12 cellular contexts compared by ENCODE assay signal in the genomic region with DNA sequence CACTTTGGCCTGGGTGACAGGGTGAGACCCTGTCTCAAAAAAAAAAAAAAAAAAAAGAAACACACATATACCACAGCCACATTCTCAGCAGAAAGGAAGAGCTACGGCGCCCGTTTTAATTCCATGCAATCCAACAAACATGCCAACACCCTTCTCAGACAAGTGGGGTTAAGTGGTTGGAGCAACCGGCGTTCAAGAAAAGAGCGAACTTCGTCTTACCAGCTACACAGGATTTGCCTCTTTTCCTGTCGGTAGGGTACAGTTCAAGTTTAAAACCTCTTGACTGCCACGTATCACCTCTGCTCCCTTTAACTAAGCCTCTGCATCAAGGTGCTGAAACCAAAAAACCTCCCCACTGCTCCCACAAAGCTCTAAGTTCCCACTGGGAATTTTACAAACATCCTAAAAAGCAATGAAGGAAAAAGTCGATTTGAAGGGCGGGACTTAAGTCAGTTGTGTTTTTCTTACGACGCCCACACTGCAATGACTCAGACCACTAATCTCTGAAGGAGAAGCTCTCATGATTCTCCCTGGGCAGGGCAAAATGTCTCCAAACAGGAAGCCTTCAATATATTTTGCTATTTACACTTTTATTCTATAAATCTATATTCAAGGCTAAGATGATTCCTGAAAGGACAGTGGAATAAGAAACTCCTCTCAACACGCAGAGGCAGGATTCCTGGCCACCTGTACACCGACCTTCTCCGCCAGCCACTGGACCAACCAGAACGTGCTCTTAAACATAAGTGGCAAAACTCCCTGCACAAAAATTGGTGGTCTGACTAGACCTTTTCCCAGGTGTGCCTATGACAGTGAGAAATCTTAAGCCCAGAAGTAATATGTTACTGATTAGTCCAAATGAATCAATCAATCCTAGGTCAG. TPM values are rescaled to one million over a fixed set of nuclear protein-coding genes. Genes with fewer than 3 reads are reported as not detected.
DNase-seq lines count a peak whose midpoint lies in the region; ATAC-seq and TF ChIP-seq lines count a peak whose summit lies in the region.
"Had no signal": no experiment of that assay in that cellular context is flagged by ENCODE, and none has a peak within 500 bp of the region (broad histone marks: within the 10 kb centered on the region; RNA-seq: fewer than 3 reads in every experiment).

No MANE protein-coding gene starts in this region.

- no peaks in the 10 kb centered on the region for H3K9me3 Mint-ChIP-seq in activated T-cell treated with anti-CD3 and anti-CD28 coated beads, Interleukin-2, amount 50 U/mL, for 72 hours

- H3K4me3 Mint-ChIP-seq in activated T-cell treated with anti-CD3 and anti-CD28 coated beads, Interleukin-2, amount 50 U/mL, for 72 hours = peak overlapping the region in 1 of 2 donors; percentile 5

- no peaks in the 10 kb centered on the region for H3K27me3 Mint-ChIP-seq in activated T-cell treated with anti-CD3 and anti-CD28 coated beads, Interleukin-2, amount 50 U/mL, for 72 hours (ENCODE audit: low read depth)

- no peak for DNase-seq in activated T-cell treated with anti-CD3 and anti-CD28 coated beads, Interleukin-2, amount 50 U/mL, for 72 hours
- DNase-seq in activated T-cell treated with anti-CD3 and anti-CD28 coated beads for 4 hours = no peak
- DNase-seq in adipocyte (ENCODE audit: low read depth) = peak; percentile 64
- peak; percentile 58 for DNase-seq in kidney epithelial cell (ENCODE audit: low read depth)
- DNase-seq in upper lobe of right lung = no peak
- no peak for DNase-seq in DMS79 (lab: John Stamatoyannopoulos, UW)
- DNase-seq: cerebellar nuclear complex, left ventricle myocardium inferior, NCI-H1694 treated with DMSO at 0.1 percent for 48 hours, T-helper 9 cell had no signal

- no peak for TF ChIP-seq CTCF in kidney epithelial cell (IDR thresholded peaks at IDR 0.05; ENCODE audit: insufficient read depth, low read length, poor library complexity, severe bottlenecking)
- no peak for TF ChIP-seq CTCF in upper lobe of right lung (IDR thresholded peaks at IDR 0.05)

- H3K9me3 ChIP-seq in adipocyte (ENCODE audit: control insufficient read depth, low read length) (no peaks in the 10 kb centered on the region), upper lobe of right lung (no peaks in the 10 kb centered on the region)
- H3K9me3 ChIP-seq: left ventricle myocardium inferior had no signal

- H3K4me1 ChIP-seq in adipocyte (ENCODE audit: control insufficient read depth, insufficient read depth, low read length) = peaks cover 9% of the 10 kb centered on the region
- H3K4me1 ChIP-seq in upper lobe of right lung = peaks cover 20% of the 10 kb centered on the region

- peak in 1 of 2 donors; percentile 41 for ATAC-seq in activated T-cell treated with anti-CD3 and anti-CD28 coated beads, Interleukin-2, amount 50 U/mL, for 72 hours (replicated peaks in 1 of 2)
- ATAC-seq in upper lobe of right lung (peak; percentile 63), HG03460 (IDR thresholded peaks at IDR 0.05; ENCODE audit: unreplicated experiment) (no peak), GM18873 (IDR thresholded peaks at IDR 0.05; ENCODE audit: low FRiP score, unreplicated experiment) (no peak)

- peak overlapping the region; percentile 74 for H3K27ac Mint-ChIP-seq in activated T-cell treated with anti-CD3 and anti-CD28 coated beads, Interleukin-2, amount 50 U/mL, for 72 hours

- H3K27me3 ChIP-seq in adipocyte (replicated peaks; ENCODE audit: control insufficient read depth, insufficient read depth, low read length) (no peaks in the 10 kb centered on the region), kidney epithelial cell (ENCODE audit: control insufficient read depth, insufficient read depth, low read length) (no peaks in the 10 kb centered on the region), upper lobe of right lung (no peaks in the 10 kb centered on the region)

- peaks cover 13 to 44% of the 10 kb centered on the region in 2 donors for H3K36me3 Mint-ChIP-seq in activated T-cell treated with anti-CD3 and anti-CD28 coated beads, Interleukin-2, amount 50 U/mL, for 72 hours (ENCODE audit: insufficient read depth in 2 of 2)

- H3K9ac ChIP-seq in adipocyte (ENCODE audit: low read length) = no peak overlapping the region

- intact Hi-C loops in upper lobe of right lung (cut with DNase I) = no loop called here

- H3K4me3 ChIP-seq in adipocyte (ENCODE audit: low read length) (peak overlapping the region; percentile 36), kidney epithelial cell (ENCODE audit: low read depth, low read length) (no peak overlapping the region), upper lobe of right lung (peak overlapping the region; percentile 3)
- H3K4me3 ChIP-seq: left ventricle myocardium inferior had no signal

- peak overlapping the region; percentile 80 for H3K27ac ChIP-seq in upper lobe of right lung
- H3K27ac ChIP-seq: left ventricle myocardium inferior had no signal

- H3K4me1 Mint-ChIP-seq in activated T-cell treated with anti-CD3 and anti-CD28 coated beads, Interleukin-2, amount 50 U/mL, for 72 hours (ENCODE audit: low read depth) = peaks cover 30% of the 10 kb centered on the region

- H3K36me3 ChIP-seq in adipocyte (ENCODE audit: control insufficient read depth, insufficient read depth, low read length, severe bottlenecking) = peaks cover 78% of the 10 kb centered on the region
- peaks cover 4% of the 10 kb centered on the region for H3K36me3 ChIP-seq in kidney epithelial cell (ENCODE audit: control insufficient read depth, insufficient read depth, low read length)
- H3K36me3 ChIP-seq in upper lobe of right lung = peaks cover 94% of the 10 kb centered on the region

RNA-seq across cellular contexts. Expression of a gene that starts 18.8 kb away (rescaled TPM):
- 100 to 1,000 TPM; 138 to 144 TPM for total RNA-seq in activated T-cell treated with anti-CD3 and anti-CD28 coated beads, Interleukin-2, amount 50 U/mL, for 72 hours
- total RNA-seq in kidney epithelial cell (45.7 and 53.2 TPM in 2 replicates), upper lobe of right lung (74.9 TPM)

RNA-seq across cellular contexts. Expression of a gene that starts 21.1 kb away (rescaled TPM):
- 10 to 100 TPM in 1 of 2 donors, 1 to 10 TPM in 1; 9.5 to 10.6 TPM for total RNA-seq in activated T-cell treated with anti-CD3 and anti-CD28 coated beads, Interleukin-2, amount 50 U/mL, for 72 hours
- 0.33 and 0.34 TPM in 2 replicates for total RNA-seq in kidney epithelial cell
- total RNA-seq in upper lobe of right lung = not detected
- total RNA-seq: left ventricle myocardium inferior had no signal

RNA-seq across cellular contexts. Expression of a gene that starts 25.5 kb away (rescaled TPM):
- 10 to 100 TPM in 1 of 2 donors, 1 to 10 TPM in 1; 9.1 to 10.3 TPM for total RNA-seq in activated T-cell treated with anti-CD3 and anti-CD28 coated beads, Interleukin-2, amount 50 U/mL, for 72 hours
- not detected in 2 replicates for total RNA-seq in kidney epithelial cell
- total RNA-seq in upper lobe of right lung = not detected
- total RNA-seq: left ventricle myocardium inferior had no signal

RNA-seq across cellular contexts. Expression of a gene that starts 26.4 kb away (rescaled TPM):
- total RNA-seq in activated T-cell treated with anti-CD3 and anti-CD28 coated beads, Interleukin-2, amount 50 U/mL, for 72 hours = under 1 TPM; 0.09 to 0.19 TPM
- total RNA-seq in kidney epithelial cell = 8.5 and 8.8 TPM in 2 replicates
- 46.8 TPM for total RNA-seq in upper lobe of right lung
- total RNA-seq: left ventricle myocardium inferior had no signal

RNA-seq across cellular contexts. Expression of a gene that starts 50.1 kb away (rescaled TPM):
- 10 to 100 TPM; 66.7 to 77.8 TPM for total RNA-seq in activated T-cell treated with anti-CD3 and anti-CD28 coated beads, Interleukin-2, amount 50 U/mL, for 72 hours
- 80.1 and 88.9 TPM in 2 replicates for total RNA-seq in kidney epithelial cell
- total RNA-seq in upper lobe of right lung = 121 TPM

Comparison
In these comparisons a context has a peak if more than half of its experiments do, and no peak if none do; other contexts are left out.
1. DNase-seq: peak in adipocyte (single experiment) and kidney epithelial cell (single experiment); none in activated T-cell treated with anti-CD3 and anti-CD28 coated beads, Interleukin-2, amount 50 U/mL, for 72 hours (0 of 2), activated T-cell treated with anti-CD3 and anti-CD28 coated beads for 4 hours (single experiment), upper lobe of right lung (single experiment) and DMS79 (single experiment).
2. RNA of a gene that starts 25.5 kb away (total RNA-seq): 9.1 to 10.3 TPM in activated T-cell treated with anti-CD3 and anti-CD28 coated beads, Interleukin-2, amount 50 U/mL, for 72 hours; not detected in kidney epithelial cell and not detected in upper lobe of right lung (single experiment); every median in the first group is over 10 times any median in the second.